Comparison of ENCODE assay signal across 25 cellular contexts in the genomic region with DNA sequence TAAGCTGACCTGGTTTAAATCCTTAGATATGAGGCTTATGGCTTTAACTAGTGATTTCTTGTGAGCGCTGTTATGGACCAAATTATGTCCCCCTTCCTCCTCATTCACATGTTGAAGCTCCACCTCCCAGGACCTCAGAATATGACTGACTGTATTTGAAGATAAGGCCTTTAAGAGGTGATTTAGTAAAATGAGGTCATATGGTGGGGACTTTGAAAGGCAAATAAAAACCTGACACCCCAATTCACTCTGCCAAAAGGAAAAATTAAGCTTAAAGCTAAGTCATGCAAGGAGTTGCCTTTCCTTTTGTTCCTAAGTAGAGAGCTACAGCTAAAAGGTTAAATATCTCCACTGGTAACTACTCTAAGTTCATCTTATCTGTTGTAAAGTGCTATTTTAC.
"Had no signal": no experiment of that assay in that cellular context is flagged by ENCODE, and none has a peak within 500 bp of the region (broad histone marks: within the 10 kb centered on the region; RNA-seq: fewer than 3 reads in every experiment).

No MANE protein-coding gene starts in this region.

- H3K36me3 Mint-ChIP-seq: activated naive CD4-positive, alpha-beta T cell treated with anti-CD3 and anti-CD28 coated beads, Interleukin-2, amount 10 ng/mL, durations not matched to agents 7 days and 5 days; activated naive CD4-positive, alpha-beta T cell treated with anti-CD3 and anti-CD28 coated beads, Interleukin-2, amount 50 U/mL, for 72 hours; activated naive CD8-positive, alpha-beta T cell treated with anti-CD3 and anti-CD28 coated beads, Interleukin-2, amount 10 ng/mL, durations not matched to agents 7 days and 5 days; brain had no signal

- H3K4me1 Mint-ChIP-seq: activated B cell treated with CpG ODN at 0.5 μM for 24 hours; activated CD4-positive, alpha-beta memory T cell treated with anti-CD3 and anti-CD28 coated beads, Interleukin-2, amount 10 ng/mL, durations not matched to agents 7 days and 5 days; activated CD4-positive, alpha-beta T cell treated with anti-CD3 and anti-CD28 coated beads, Interleukin-2, amount 10 ng/mL, durations not matched to agents 7 days and 5 days; activated naive CD4-positive, alpha-beta T cell treated with anti-CD3 and anti-CD28 coated beads, Interleukin-2, amount 10 ng/mL, durations not matched to agents 7 days and 5 days; activated naive CD8-positive, alpha-beta T cell treated with anti-CD3 and anti-CD28 coated beads, Interleukin-2, amount 10 ng/mL, durations not matched to agents 7 days and 5 days; brain; central memory CD8-positive, alpha-beta T cell had no signal

- H3K9me3 ChIP-seq: ascending aorta had no signal

- H3K27me3 ChIP-seq: ascending aorta had no signal

- H3K36me3 ChIP-seq: ascending aorta, WERI-Rb-1 had no signal

- H3K9me3 Mint-ChIP-seq: activated B cell treated with CpG ODN at 0.5 μM for 24 hours; activated CD4-positive, alpha-beta memory T cell treated with anti-CD3 and anti-CD28 coated beads, Interleukin-2, amount 10 ng/mL, durations not matched to agents 7 days and 5 days; activated CD4-positive, alpha-beta T cell treated with anti-CD3 and anti-CD28 coated beads, Interleukin-2, amount 10 ng/mL, durations not matched to agents 7 days and 5 days; activated naive CD4-positive, alpha-beta T cell treated with anti-CD3 and anti-CD28 coated beads, Interleukin-2, amount 10 ng/mL, durations not matched to agents 7 days and 5 days; activated naive CD4-positive, alpha-beta T cell treated with anti-CD3 and anti-CD28 coated beads, Interleukin-2, amount 50 U/mL, for 72 hours; activated naive CD8-positive, alpha-beta T cell treated with anti-CD3 and anti-CD28 coated beads, Interleukin-2, amount 10 ng/mL, durations not matched to agents 7 days and 5 days; activated T-cell treated with anti-CD3 and anti-CD28 coated beads, Interleukin-2, amount 50 U/mL, for 24 hours; activated T-cell treated with anti-CD3 and anti-CD28 coated beads, Interleukin-2, amount 50 U/mL, for 72 hours; central memory CD8-positive, alpha-beta T cell; dendritic cell treated with granulocyte-macrophage colony-stimulating factor and Interleukin-4, amounts not matched to agents 40 ng/mL and 50 ng/mL, for 4 days; T-helper 1 cell treated with Interleukin-12 subunit alpha and Interleukin-12 subunit beta and Interleukin-4 antibody, amounts not matched to agents 30 μg/mL and 1 μg/mL, for 36 hours had no signal

- H3K4me1 ChIP-seq: ascending aorta had no signal

- DNase-seq: activated B cell treated with CpG ODN at 0.5 μM for 24 hours; activated CD4-positive, alpha-beta memory T cell treated with anti-CD3 and anti-CD28 coated beads, Interleukin-2, amount 10 ng/mL, durations not matched to agents 7 days and 5 days; activated CD4-positive, alpha-beta T cell treated with anti-CD3 and anti-CD28 coated beads, Interleukin-2, amount 10 ng/mL, durations not matched to agents 7 days and 5 days; activated CD4-positive, alpha-beta T cell treated with anti-CD3 and anti-CD28 coated beads, Interleukin-2, amount 50 U/mL, for 4 hours; activated CD8-positive, alpha-beta memory T cell treated with anti-CD3 and anti-CD28 coated beads, Interleukin-2, amount 50 U/mL, for 48 hours; activated gamma-delta T cell; activated naive CD4-positive, alpha-beta T cell; activated naive CD4-positive, alpha-beta T cell treated with anti-CD3 and anti-CD28 coated beads, Interleukin-2, amount 10 ng/mL, durations not matched to agents 7 days and 5 days; activated naive CD8-positive, alpha-beta T cell treated with anti-CD3 and anti-CD28 coated beads, Interleukin-2, amount 10 ng/mL, durations not matched to agents 7 days and 5 days; activated T-cell treated with anti-CD3 and anti-CD28 coated beads for 4 hours; activated T-cell treated with anti-CD3 and anti-CD28 coated beads, Interleukin-2, amount 50 U/mL, for 24 hours; activated T-cell treated with anti-CD3 and anti-CD28 coated beads, Interleukin-2, amount 50 U/mL, for 72 hours; dorsolateral prefrontal cortex; effector memory CD4-positive, alpha-beta T cell; endodermal cell; foreskin fibroblast; T-helper 9 cell; WERI-Rb-1 had no signal

- H3K27me3 Mint-ChIP-seq: dendritic cell treated with granulocyte-macrophage colony-stimulating factor and Interleukin-4, amounts not matched to agents 40 ng/mL and 50 ng/mL, for 4 days had no signal

- H3K27ac ChIP-seq: ascending aorta, coronary artery, dorsolateral prefrontal cortex, WERI-Rb-1 had no signal

- H3K4me3 ChIP-seq: ascending aorta, coronary artery, dorsolateral prefrontal cortex had no signal

- H3K27ac Mint-ChIP-seq: activated B cell treated with CpG ODN at 0.5 μM for 24 hours; activated CD4-positive, alpha-beta memory T cell treated with anti-CD3 and anti-CD28 coated beads, Interleukin-2, amount 10 ng/mL, durations not matched to agents 7 days and 5 days; activated CD4-positive, alpha-beta T cell treated with anti-CD3 and anti-CD28 coated beads, Interleukin-2, amount 10 ng/mL, durations not matched to agents 7 days and 5 days; activated naive CD4-positive, alpha-beta T cell treated with anti-CD3 and anti-CD28 coated beads, Interleukin-2, amount 10 ng/mL, durations not matched to agents 7 days and 5 days; activated naive CD4-positive, alpha-beta T cell treated with anti-CD3 and anti-CD28 coated beads, Interleukin-2, amount 50 U/mL, for 72 hours; activated naive CD8-positive, alpha-beta T cell treated with anti-CD3 and anti-CD28 coated beads, Interleukin-2, amount 10 ng/mL, durations not matched to agents 7 days and 5 days; activated T-cell treated with anti-CD3 and anti-CD28 coated beads, Interleukin-2, amount 50 U/mL, for 24 hours; activated T-cell treated with anti-CD3 and anti-CD28 coated beads, Interleukin-2, amount 50 U/mL, for 72 hours; brain; dendritic cell treated with granulocyte-macrophage colony-stimulating factor and Interleukin-4, amounts not matched to agents 40 ng/mL and 50 ng/mL, for 4 days; endodermal cell; T-helper 1 cell treated with Interleukin-12 subunit alpha and Interleukin-12 subunit beta and Interleukin-4 antibody, amounts not matched to agents 30 μg/mL and 1 μg/mL, for 36 hours had no signal

- H3K4me3 Mint-ChIP-seq: activated B cell treated with CpG ODN at 0.5 μM for 24 hours; activated CD4-positive, alpha-beta memory T cell treated with anti-CD3 and anti-CD28 coated beads, Interleukin-2, amount 10 ng/mL, durations not matched to agents 7 days and 5 days; activated CD4-positive, alpha-beta T cell treated with anti-CD3 and anti-CD28 coated beads, Interleukin-2, amount 10 ng/mL, durations not matched to agents 7 days and 5 days; activated naive CD4-positive, alpha-beta T cell treated with anti-CD3 and anti-CD28 coated beads, Interleukin-2, amount 10 ng/mL, durations not matched to agents 7 days and 5 days; activated naive CD8-positive, alpha-beta T cell treated with anti-CD3 and anti-CD28 coated beads, Interleukin-2, amount 10 ng/mL, durations not matched to agents 7 days and 5 days; activated T-cell treated with anti-CD3 and anti-CD28 coated beads, Interleukin-2, amount 50 U/mL, for 24 hours; activated T-cell treated with anti-CD3 and anti-CD28 coated beads, Interleukin-2, amount 50 U/mL, for 72 hours; brain; central memory CD8-positive, alpha-beta T cell; dendritic cell treated with granulocyte-macrophage colony-stimulating factor and Interleukin-4, amounts not matched to agents 40 ng/mL and 50 ng/mL, for 4 days; endodermal cell; T-helper 1 cell treated with Interleukin-12 subunit alpha and Interleukin-12 subunit beta and Interleukin-4 antibody, amounts not matched to agents 30 μg/mL and 1 μg/mL, for 36 hours had no signal
